11 cellular contexts compared by ENCODE assay signal in the genomic region with DNA sequence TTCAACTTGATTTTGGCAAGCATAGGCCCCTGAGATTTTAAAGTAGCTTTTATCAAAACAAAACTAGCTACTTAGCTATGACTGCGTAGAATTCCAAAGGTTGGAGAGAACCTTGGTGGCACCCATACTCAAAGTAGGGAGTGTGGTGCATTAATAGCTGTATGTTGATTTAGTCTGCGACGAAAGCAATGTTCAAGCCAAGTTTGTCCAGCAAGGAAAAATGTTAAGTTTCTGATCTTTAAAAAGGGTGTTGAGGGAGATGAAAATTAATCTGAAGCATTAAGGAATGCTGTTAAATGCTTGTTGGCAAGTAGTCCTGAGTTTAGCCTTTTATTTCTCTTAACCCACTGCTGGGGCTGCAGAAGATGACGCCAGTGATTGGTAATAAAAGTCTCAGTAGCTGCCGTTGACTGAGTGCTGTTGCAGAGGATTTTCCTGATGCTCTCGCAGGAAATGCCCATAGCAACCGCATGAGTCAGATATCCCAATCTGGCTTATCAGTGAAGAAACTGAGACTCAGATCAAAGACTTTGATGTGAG.
A peak's percentile ranks its signal among the peaks of the same experiment; 100 is the strongest.
DNase-seq lines count a peak whose midpoint lies in the region; ATAC-seq and TF ChIP-seq lines count a peak whose summit lies in the region.
"Had no signal": no experiment of that assay in that cellular context is flagged by ENCODE, and none has a peak within 500 bp of the region (broad histone marks: within the 10 kb centered on the region; RNA-seq: fewer than 3 reads in every experiment).

No MANE protein-coding gene starts in this region.

- no peaks in the 10 kb centered on the region; the same call in 1 of the 2 replicates for H3K9me3 ChIP-seq in BE2C

- TF ChIP-seq POLR2A in erythroblast (IDR thresholded peaks at IDR 0.05; ENCODE audit: low read length) = no peak

- H3K4me1 ChIP-seq in BE2C = peaks cover 3% of the 10 kb centered on the region; the same call in 1 of the 2 replicates

- ATAC-seq in left cardiac atrium (peak; percentile 34), Right ventricle myocardium superior (ENCODE audit: poor library complexity) (no peak)
- ATAC-seq: GM12878, left lobe of liver had no signal

- intact Hi-C loops in left cardiac atrium (cut with DNase I) = no loop called here
- intact Hi-C loops in Right ventricle myocardium superior (cut with DNase I) = no loop called here

- H3K4me3 ChIP-seq in choroid plexus epithelial cell (ENCODE audit: low read depth, low read length) (no peak overlapping the region), BE2C (ENCODE audit: low read depth, low read length) (no peak overlapping the region)
- H3K4me3 ChIP-seq: GM12878 had no signal

- DNase-seq in left cardiac atrium = no peak
- no peak for DNase-seq in Right ventricle myocardium superior
- DNase-seq in choroid plexus epithelial cell (ENCODE audit: low read depth) = peak; percentile 78
- DNase-seq in lung microvascular endothelial cell (ENCODE audit: low read depth in 2 of 2) = peak; percentile 80 to 84
- DNase-seq in NK-92 treated with Interleukin-12 subunit alpha and Interleukin-12 subunit beta, amount 100 ng/mL, for 24 hours (lab: John Stamatoyannopoulos, UW) = no peak
- no peak for DNase-seq in NCI-H2029 treated with DMSO at 0.1 percent for 48 hours (lab: John Stamatoyannopoulos, UW)
- no peak for DNase-seq in BE2C
- no peak for DNase-seq in erythroblast (lab: John Stamatoyannopoulos, UW)
- DNase-seq: substantia nigra had no signal

- H3K36me3 ChIP-seq in BE2C = no peaks in the 10 kb centered on the region

- TF ChIP-seq CTCF in choroid plexus epithelial cell (conservative IDR thresholded peaks at IDR 0.05; ENCODE audit: low read depth, low read length) = no peak
- no peak for TF ChIP-seq CTCF in BE2C (IDR thresholded peaks at IDR 0.05; ENCODE audit: low read depth, low read length)

- no peaks in the 10 kb centered on the region for H3K27me3 ChIP-seq in BE2C

Comparison
In these comparisons a context has a peak if more than half of its experiments do, and no peak if none do; other contexts are left out.
1. DNase-seq: peak in choroid plexus epithelial cell (single experiment) and lung microvascular endothelial cell (2 of 2); none in left cardiac atrium (single experiment), Right ventricle myocardium superior (single experiment), NK-92 treated with Interleukin-12 subunit alpha and Interleukin-12 subunit beta, amount 100 ng/mL, for 24 hours (single experiment), NCI-H2029 treated with DMSO at 0.1 percent for 48 hours (single experiment), BE2C (single experiment) and erythroblast (0 of 2).